Comparison of ENCODE assay signal across 12 cellular contexts in genomic region chr17:2598166-2598565, GRCh38. TPM values are rescaled to one million over a fixed set of nuclear protein-coding genes. Genes with fewer than 3 reads are reported as not detected.
DNase-seq lines count a peak whose midpoint lies in the region; ATAC-seq and TF ChIP-seq lines count a peak whose summit lies in the region.
"Had no signal": no experiment of that assay in that cellular context is flagged by ENCODE, and none has a peak within 500 bp of the region (broad histone marks: within the 10 kb centered on the region; RNA-seq: fewer than 3 reads in every experiment).

No MANE protein-coding gene starts in this region.

- no peak for TF ChIP-seq CTCF in CD4-positive, alpha-beta T cell (IDR thresholded peaks at IDR 0.05)
- no peak for TF ChIP-seq CTCF in neural cell (IDR thresholded peaks at IDR 0.05; ENCODE audit: poor library complexity, severe bottlenecking)

- H4K20me1 ChIP-seq in neural cell (ENCODE audit: insufficient read depth) = peaks cover 42% of the 10 kb centered on the region

- POLR2A ChIA-PET in CD4-positive, alpha-beta T cell (lab: Charles Lee) = no interaction called here

- no peak overlapping the region for H3K4me2 ChIP-seq in neural cell (ENCODE audit: low read length)

- H3K4me3 Mint-ChIP-seq in CD4-positive, alpha-beta T cell = peak overlapping the region; percentile 40

- H3K27me3 ChIP-seq in CD4-positive, alpha-beta T cell (ENCODE audit: control insufficient read depth, insufficient read depth, low read length) = no peaks in the 10 kb centered on the region
- H3K27me3 ChIP-seq in MG63 (no peaks in the 10 kb centered on the region), neural cell (ENCODE audit: insufficient read depth, low read depth, low read length) (no peaks in the 10 kb centered on the region)

- TF ChIP-seq RAD21 in neural cell (conservative IDR thresholded peaks at IDR 0.05) = no peak

- TF ChIP-seq EP300 in neural cell (conservative IDR thresholded peaks at IDR 0.05; ENCODE audit: poor library complexity, severe bottlenecking) = no peak

- 0 out of 2 replicates have a peak, but pooled peaks cover 2% of the 10 kb centered on the region for H3K36me3 ChIP-seq in MG63
- no peaks in the 10 kb centered on the region for H3K36me3 ChIP-seq in neural cell (ENCODE audit: insufficient read depth, low read length)

- H3K4me3 ChIP-seq in MG63 (no peak overlapping the region), neural cell (ENCODE audit: low read length) (peak overlapping the region; percentile 32)

- no peak for ATAC-seq in CD4-positive, alpha-beta T cell (ENCODE audit: poor library complexity)
- ATAC-seq in left colon (no peak), HG02571 (IDR thresholded peaks at IDR 0.05; ENCODE audit: unreplicated experiment) (no peak), GM19395 (IDR thresholded peaks at IDR 0.05; ENCODE audit: unreplicated experiment) (no peak)
- ATAC-seq: left ventricle myocardium superior had no signal

- no peak overlapping the region for H2AFZ ChIP-seq in neural cell (ENCODE audit: low read depth, low read length)

- no peak overlapping the region for H3K27ac ChIP-seq in CD4-positive, alpha-beta T cell (ENCODE audit: low read depth, low read length)
- H3K27ac ChIP-seq in neural cell (ENCODE audit: low read length) = no peak overlapping the region
- H3K27ac ChIP-seq: HL-60 had no signal

- peaks cover 90% of the 10 kb centered on the region for H3K79me2 ChIP-seq in neural cell (replicated peaks; ENCODE audit: insufficient read depth, low read length)

- CTCF ChIA-PET in CD4-positive, alpha-beta T cell (lab: Charles Lee) = no interaction called here

- no peaks in the 10 kb centered on the region for H3K9me2 ChIP-seq in neural cell (ENCODE audit: insufficient read depth, low read length)

- H3F3A ChIP-seq in neural cell (ENCODE audit: insufficient read depth, low read length, poor library complexity, severe bottlenecking) = no peaks in the 10 kb centered on the region

- DNase-seq in CD4-positive, alpha-beta T cell = no peak
- DNase-seq in MG63 (peak; percentile 36), dedifferentiated amniotic fluid mesenchymal stem cell (ENCODE audit: extremely low spot score) (peak; percentile 40), left colon (no peak)
- no peak for DNase-seq in activated CD4-positive, alpha-beta T cell treated with anti-CD3 and anti-CD28 coated beads for 48 hours
- DNase-seq: left ventricle myocardium superior, NCI-H1048 had no signal

- H3K4me1 Mint-ChIP-seq in CD4-positive, alpha-beta T cell (ENCODE audit: low read depth) = peaks cover 67% of the 10 kb centered on the region

- peak overlapping the region; percentile 63 for H3K27ac Mint-ChIP-seq in CD4-positive, alpha-beta T cell
- H3K27ac Mint-ChIP-seq: progenitor cell of endocrine pancreas had no signal

- H3K36me3 Mint-ChIP-seq in CD4-positive, alpha-beta T cell (ENCODE audit: low read depth) = peaks cover 26% of the 10 kb centered on the region

- H3K9me3 ChIP-seq in CD4-positive, alpha-beta T cell (ENCODE audit: control insufficient read depth, low read length) = no peaks in the 10 kb centered on the region
- H3K9me3 ChIP-seq in MG63 (no peaks in the 10 kb centered on the region), neural cell (ENCODE audit: low read length) (no peaks in the 10 kb centered on the region)

- no peaks in the 10 kb centered on the region for H3K27me3 Mint-ChIP-seq in CD4-positive, alpha-beta T cell
- H3K27me3 Mint-ChIP-seq: progenitor cell of endocrine pancreas had no signal

- intact Hi-C loops in CD4-positive, alpha-beta T cell (cut with DNase I, micrococcal nuclease) = loop anchor here (5.0 to 10.0 kb wide), 4 partner anchors 39 to 237 kb away; no protein-coding TSS in a partner anchor
- intact Hi-C loops in left colon (cut with DNase I, micrococcal nuclease) = loop anchor here in 1 of 2 donors (10.0 kb wide), 1 partner anchor 77 kb away; no protein-coding TSS in a partner anchor

- no peaks in the 10 kb centered on the region for H3K9me3 Mint-ChIP-seq in CD4-positive, alpha-beta T cell

- H3K9ac ChIP-seq in neural cell (ENCODE audit: low read length) = no peak overlapping the region

TF ChIP-seq in neural cell, 6 proteins besides CTCF, POLR2A, EP300 and RAD21:
- TF ChIP-seq REST (IDR thresholded peaks at IDR 0.05; ENCODE audit: borderline replicate concordance) (no peak), SMC3 (conservative IDR thresholded peaks at IDR 0.05; ENCODE audit: poor library complexity) (no peak), EZH2 (IDR thresholded peaks at IDR 0.05; ENCODE audit: borderline replicate concordance, insufficient read depth, low read length, poor library complexity, severe bottlenecking) (no peak), MXI1 (conservative IDR thresholded peaks at IDR 0.05; ENCODE audit: poor library complexity, severe bottlenecking) (no peak), POLR2AphosphoS5 (IDR thresholded peaks at IDR 0.05) (no peak), TAF1 (IDR thresholded peaks at IDR 0.05; ENCODE audit: low read depth) (no peak)

RNA-seq across cellular contexts. Expression of gene PAFAH1B1, which starts 4.7 kb away (rescaled TPM):
- 100 to 1,000 TPM; 120 to 123 TPM for total RNA-seq in CD4-positive, alpha-beta T cell
- 66.4 and 179 TPM in 2 replicates for total RNA-seq in MG63 (2014; rRNA removed; shearing (Covaris generic); ENCODE audit: low replicate concordance)
- polyA plus RNA-seq in neural cell = 294 and 305 TPM in 2 replicates
- polyA minus RNA-seq in neural cell = 492 and 532 TPM in 2 replicates
- total RNA-seq in left colon = 100 to 1,000 TPM; 117 to 120 TPM

Comparison
In these comparisons a context has a peak if more than half of its experiments do, and no peak if none do; other contexts are left out.
1. DNase-seq: peak in MG63 (single experiment) and dedifferentiated amniotic fluid mesenchymal stem cell (single experiment); none in CD4-positive, alpha-beta T cell (0 of 10), left colon (0 of 2) and activated CD4-positive, alpha-beta T cell treated with anti-CD3 and anti-CD28 coated beads for 48 hours (single experiment).